9 cellular contexts compared by ENCODE assay signal in genomic region chr10:6145979-6146432, GRCh38. TPM values are rescaled to one million over a fixed set of nuclear protein-coding genes. Genes with fewer than 3 reads are reported as not detected.
DNase-seq lines count a peak whose midpoint lies in the region; ATAC-seq and TF ChIP-seq lines count a peak whose summit lies in the region.
"Had no signal": no experiment of that assay in that cellular context is flagged by ENCODE, and none has a peak within 500 bp of the region (broad histone marks: within the 10 kb centered on the region; RNA-seq: fewer than 3 reads in every experiment).

No MANE protein-coding gene starts in this region.

- TF ChIP-seq EP300 in tibial nerve (IDR thresholded peaks at IDR 0.05): no peak

- peaks cover 77% of the 10 kb centered on the region for H3K4me1 Mint-ChIP-seq in activated T-cell treated with anti-CD3 and anti-CD28 coated beads, Interleukin-2, amount 50 U/mL, for 4 hours (ENCODE audit: low read depth)

- no peaks in the 10 kb centered on the region for H3K9me3 Mint-ChIP-seq in activated T-cell treated with anti-CD3 and anti-CD28 coated beads, Interleukin-2, amount 50 U/mL, for 4 hours

- in situ Hi-C loops in astrocyte of the cerebellum (cut with HindIII; ENCODE audit: low sequenced_read_pairs): loop anchor here (5.0 kb wide), 1 partner anchor 46 kb away; no protein-coding TSS in a partner anchor

- H3K36me3 ChIP-seq in right lobe of liver: no peaks in the 10 kb centered on the region
- H3K36me3 ChIP-seq in tibial nerve: peaks cover 0 to 13% (median 0%) of the 10 kb centered on the region in 3 donors

- TF ChIP-seq POLR2A in right lobe of liver (IDR thresholded peaks at IDR 0.05): no peak
- TF ChIP-seq POLR2A in tibial nerve (IDR thresholded peaks at IDR 0.05): no peak

- 11% methylated on average over 1 of the region's 15 CpGs for WGBS in right lobe of liver (ENCODE audit: insufficient coverage, low coverage, low lambda C conversion rate, missing lambda C conversion rate)
- 47 to 58% methylated on average over 14 to 15 of the region's 15 CpGs for WGBS in tibial nerve, 2 donors

- H3K9me3 ChIP-seq in right lobe of liver (no peaks in the 10 kb centered on the region), tibial nerve (no peaks in the 10 kb centered on the region)
- H3K9me3 ChIP-seq: body of pancreas had no signal

- peaks cover 12% of the 10 kb centered on the region for H3K36me3 Mint-ChIP-seq in activated T-cell treated with anti-CD3 and anti-CD28 coated beads, Interleukin-2, amount 50 U/mL, for 4 hours (ENCODE audit: insufficient read depth)

- H3K4me3 Mint-ChIP-seq in activated T-cell treated with anti-CD3 and anti-CD28 coated beads, Interleukin-2, amount 50 U/mL, for 4 hours: peak overlapping the region; percentile 84

- TF ChIP-seq CTCF in astrocyte of the cerebellum (IDR thresholded peaks at IDR 0.05; ENCODE audit: low read depth, low read length, missing control alignments) (no peak), right lobe of liver (IDR thresholded peaks at IDR 0.05) (no peak), tibial nerve (IDR thresholded peaks at IDR 0.05) (no peak)

- intact Hi-C loops in right lobe of liver (cut with DNase I): no loop called here

- H3K27me3 ChIP-seq in right lobe of liver (no peaks in the 10 kb centered on the region), tibial nerve (no peaks in the 10 kb centered on the region)
- H3K27me3 ChIP-seq: body of pancreas had no signal

- ATAC-seq in activated T-cell treated with anti-CD3 and anti-CD28 coated beads, Interleukin-2, amount 50 U/mL, for 4 hours: no peak
- ATAC-seq in right lobe of liver (no peak), HG03565 (IDR thresholded peaks at IDR 0.05; ENCODE audit: unreplicated experiment) (no peak)

- H3K4me1 ChIP-seq in right lobe of liver (peaks cover 0 to 3% (median 0%) of the 10 kb centered on the region in 4 donors), tibial nerve (peaks cover 0 to 41% (median 12%) of the 10 kb centered on the region in 4 donors)

- DNase-seq in activated T-cell treated with anti-CD3 and anti-CD28 coated beads, Interleukin-2, amount 50 U/mL, for 4 hours: no peak
- DNase-seq in activated T-cell treated with anti-CD3 and anti-CD28 coated beads, Interleukin-2, amount 50 U/mL, for 48 hours: no peak
- no peak for DNase-seq in astrocyte of the cerebellum (ENCODE audit: low read depth)
- DNase-seq in right lobe of liver: no peak
- DNase-seq in tibial nerve (ENCODE audit: low spot score in 2 of 2): no peak
- DNase-seq in hepatic stellate cell (ENCODE audit: low spot score): no peak
- DNase-seq in NCI-H2029 (lab: John Stamatoyannopoulos, UW): no peak

- H3K4me3 ChIP-seq in astrocyte of the cerebellum (ENCODE audit: low read depth, low read length): peak overlapping the region; percentile 67
- H3K4me3 ChIP-seq in right lobe of liver: peak overlapping the region; percentile 76 to 83 (median 79)
- H3K4me3 ChIP-seq in tibial nerve: peak overlapping the region; percentile 77 to 93 (median 82)

- no peaks in the 10 kb centered on the region for H3K27me3 Mint-ChIP-seq in activated T-cell treated with anti-CD3 and anti-CD28 coated beads, Interleukin-2, amount 50 U/mL, for 4 hours (ENCODE audit: low read depth)

- H3K27ac ChIP-seq in right lobe of liver (no peak overlapping the region), tibial nerve (peak overlapping the region in 3 of 4 donors; percentile 93 to 96 (median 93))

RNA-seq across cellular contexts. Expression of gene PFKFB3, which starts 56.7 kb away (rescaled TPM):
- 10 to 100 TPM; 60.5 to 77.0 (median 68.8) TPM for total RNA-seq in activated T-cell treated with anti-CD3 and anti-CD28 coated beads, Interleukin-2, amount 50 U/mL, for 4 hours
- total RNA-seq in right lobe of liver: 10 to 100 TPM in 4 of 6 experiments, 1 to 10 TPM in 2; 6.8 to 57.8 (median 20.8) TPM
- 100 to 1,000 TPM in 2 of 4 donors, 10 to 100 TPM in 2; 72.0 to 183 (median 98.7) TPM for total RNA-seq in tibial nerve

RNA-seq across cellular contexts. Expression of gene RBM17, which starts 57.2 kb away (rescaled TPM):
- 100 to 1,000 TPM; 231 to 261 (median 237) TPM for total RNA-seq in activated T-cell treated with anti-CD3 and anti-CD28 coated beads, Interleukin-2, amount 50 U/mL, for 4 hours
- total RNA-seq in right lobe of liver (10 to 100 TPM; 11.9 to 40.6 (median 28.1) TPM), tibial nerve (100 to 1,000 TPM in 2 of 4 donors, 10 to 100 TPM in 2; 70.6 to 109 (median 94.3) TPM)

Comparison
In these comparisons a context has a peak if more than half of its experiments do, and no peak if none do; other contexts are left out.
1. H3K27ac ChIP-seq: peak in tibial nerve (3 of 4); none in right lobe of liver (0 of 3).
2. Peak in every context shown above with its lines, with median percentiles within 50 percentile points of each other: H3K4me3 ChIP-seq.